ENCODE assay signal across 1 cellular context in genomic region chr11:128297111-128297651, GRCh38.
TF ChIP-seq lines count a peak whose summit lies in the region.

No MANE protein-coding gene starts in this region.

TF ChIP-seq in GM12878, 131 proteins besides CTCF, POLR2A, EP300 and RAD21 (continued from another document):
- TF ChIP-seq CREM (IDR thresholded peaks at IDR 0.05; ENCODE audit: low read depth) (no peak), SREBF1 (IDR thresholded peaks at IDR 0.05; ENCODE audit: low read length) (no peak)
